1 cellular context compared by ENCODE assay signal in genomic region chr1:89820423-89821321, GRCh38.
TF ChIP-seq lines count a peak whose summit lies in the region.

TSS of gene LRRC8D (plus strand) at chr1:89821032. CDS start at chr1:89933069, 112,037 bp downstream.

TF ChIP-seq in GM12878, 131 proteins besides CTCF, POLR2A, EP300 and RAD21 (continued from another document and continues in another):
- TF ChIP-seq SKIL (IDR thresholded peaks at IDR 0.05; ENCODE audit: low read depth, poor library complexity, severe bottlenecking) (no peak), NKRF (conservative IDR thresholded peaks at IDR 0.05) (peak; percentile 57), EZH2 (IDR thresholded peaks at IDR 0.05; ENCODE audit: borderline replicate concordance, control insufficient read depth, low read depth, low read length) (no peak), ZNF687 (IDR thresholded peaks at IDR 0.05) (peak; percentile 50), RBBP5 (conservative IDR thresholded peaks at IDR 0.05) (no peak), CREB1 (IDR thresholded peaks at IDR 0.05; ENCODE audit: low read depth) (no peak), CHD1 (IDR thresholded peaks at IDR 0.05; ENCODE audit: low read depth, low read length) (no peak), ZBTB4 (CRISPR knock-in tag; IDR thresholded peaks at IDR 0.05) (no peak), POU2F2 (IDR thresholded peaks at IDR 0.05; ENCODE audit: borderline replicate concordance, low read depth, low read length) (no peak), SP1 (IDR thresholded peaks at IDR 0.05; ENCODE audit: low read depth, low read length) (peak; percentile 25), TBL1XR1 (IDR thresholded peaks at IDR 0.05; ENCODE audit: low read depth, low read length) (no peak), ZZZ3 (IDR thresholded peaks at IDR 0.05; ENCODE audit: control insufficient read depth, insufficient read length, low read depth) (no peak), BHLHE40 (IDR thresholded peaks at IDR 0.05; ENCODE audit: borderline replicate concordance in 1 of 2, low read depth in 2 of 2, low read length in 1 of 2) (peak; percentile 78 to 95; a peak in 3 of 4 replicates), SMC3 (IDR thresholded peaks at IDR 0.05; ENCODE audit: borderline replicate concordance, low read length) (no peak), NFIC (IDR thresholded peaks at IDR 0.05; ENCODE audit: low read depth, low read length) (no peak), RCOR1 (conservative IDR thresholded peaks at IDR 0.05; ENCODE audit: low read depth, low read length) (no peak), ZNF274 (IDR thresholded peaks at IDR 0.05; ENCODE audit: insufficient read depth, insufficient read length) (no peak), E2F4 (IDR thresholded peaks at IDR 0.05; ENCODE audit: low read depth, low read length) (no peak), ZSCAN29 (IDR thresholded peaks at IDR 0.05) (0 out of 2 replicates have a peak, but pooled peaks have one; percentile 53), FOS (IDR thresholded peaks at IDR 0.05; ENCODE audit: borderline replicate concordance, extremely low read depth, insufficient read length) (no peak), NBN (IDR thresholded peaks at IDR 0.05) (no peak), CREM (IDR thresholded peaks at IDR 0.05; ENCODE audit: low read depth) (no peak), SUZ12 (IDR thresholded peaks at IDR 0.05; ENCODE audit: unreplicated experiment) (no peak), POLR2AphosphoS2 (IDR thresholded peaks at IDR 0.05; ENCODE audit: low read depth, low read length) (no peak), SREBF2 (IDR thresholded peaks at IDR 0.05; ENCODE audit: low read length) (no peak), LARP7 (IDR thresholded peaks at IDR 0.05) (peak; percentile 95; the same call in 1 of the 2 replicates), IRF4 (IDR thresholded peaks at IDR 0.05; ENCODE audit: low read depth, low read length) (no peak), PML (IDR thresholded peaks at IDR 0.05; ENCODE audit: low read length) (no peak), STAT3 (IDR thresholded peaks at IDR 0.05; ENCODE audit: low read depth, low read length) (no peak), ZNF207 (IDR thresholded peaks at IDR 0.05; ENCODE audit: borderline replicate concordance) (no peak), TCF12 (IDR thresholded peaks at IDR 0.05; ENCODE audit: low read depth, low read length) (0 out of 2 replicates have a peak, but pooled peaks have one; percentile 38), NR2F1 (conservative IDR thresholded peaks at IDR 0.05) (no peak; the same call in 1 of the 2 replicates), KLF5 (IDR thresholded peaks at IDR 0.05; ENCODE audit: partially characterized antibody) (peak; percentile 39), WRNIP1 (IDR thresholded peaks at IDR 0.05; ENCODE audit: borderline replicate concordance, low read depth, low read length) (no peak), TARDBP (IDR thresholded peaks at IDR 0.05; ENCODE audit: borderline replicate concordance) (no peak), HDAC2 (IDR thresholded peaks at IDR 0.05) (no peak), RB1 (IDR thresholded peaks at IDR 0.05; ENCODE audit: borderline replicate concordance) (no peak), CHD2 (IDR thresholded peaks at IDR 0.05; ENCODE audit: borderline replicate concordance, low read depth, low read length) (no peak), ASH2L (IDR thresholded peaks at IDR 0.05; ENCODE audit: borderline replicate concordance, low read depth) (0 out of 2 replicates have a peak, but pooled peaks have one; percentile 42), IRF3 (IDR thresholded peaks at IDR 0.05) (no peak; the same call in 1 of the 2 replicates), ZBED1 (IDR thresholded peaks at IDR 0.05; ENCODE audit: borderline replicate concordance) (no peak)
- TF ChIP-seq, protein P1, sequence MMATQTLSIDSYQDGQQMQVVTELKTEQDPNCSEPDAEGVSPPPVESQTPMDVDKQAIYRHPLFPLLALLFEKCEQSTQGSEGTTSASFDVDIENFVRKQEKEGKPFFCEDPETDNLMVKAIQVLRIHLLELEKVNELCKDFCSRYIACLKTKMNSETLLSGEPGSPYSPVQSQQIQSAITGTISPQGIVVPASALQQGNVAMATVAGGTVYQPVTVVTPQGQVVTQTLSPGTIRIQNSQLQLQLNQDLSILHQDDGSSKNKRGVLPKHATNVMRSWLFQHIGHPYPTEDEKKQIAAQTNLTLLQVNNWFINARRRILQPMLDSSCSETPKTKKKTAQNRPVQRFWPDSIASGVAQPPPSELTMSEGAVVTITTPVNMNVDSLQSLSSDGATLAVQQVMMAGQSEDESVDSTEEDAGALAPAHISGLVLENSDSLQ (IDR thresholded peaks at IDR 0.05) = no peak
- TF ChIP-seq, protein P2, sequence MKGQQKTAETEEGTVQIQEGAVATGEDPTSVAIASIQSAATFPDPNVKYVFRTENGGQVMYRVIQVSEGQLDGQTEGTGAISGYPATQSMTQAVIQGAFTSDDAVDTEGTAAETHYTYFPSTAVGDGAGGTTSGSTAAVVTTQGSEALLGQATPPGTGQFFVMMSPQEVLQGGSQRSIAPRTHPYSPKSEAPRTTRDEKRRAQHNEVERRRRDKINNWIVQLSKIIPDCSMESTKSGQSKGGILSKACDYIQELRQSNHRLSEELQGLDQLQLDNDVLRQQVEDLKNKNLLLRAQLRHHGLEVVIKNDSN (IDR thresholded peaks at IDR 0.05; ENCODE audit: borderline replicate concordance, extremely low read length, insufficient read depth, low read depth, low read length) = peak; percentile 87
- TF ChIP-seq, protein P3, sequence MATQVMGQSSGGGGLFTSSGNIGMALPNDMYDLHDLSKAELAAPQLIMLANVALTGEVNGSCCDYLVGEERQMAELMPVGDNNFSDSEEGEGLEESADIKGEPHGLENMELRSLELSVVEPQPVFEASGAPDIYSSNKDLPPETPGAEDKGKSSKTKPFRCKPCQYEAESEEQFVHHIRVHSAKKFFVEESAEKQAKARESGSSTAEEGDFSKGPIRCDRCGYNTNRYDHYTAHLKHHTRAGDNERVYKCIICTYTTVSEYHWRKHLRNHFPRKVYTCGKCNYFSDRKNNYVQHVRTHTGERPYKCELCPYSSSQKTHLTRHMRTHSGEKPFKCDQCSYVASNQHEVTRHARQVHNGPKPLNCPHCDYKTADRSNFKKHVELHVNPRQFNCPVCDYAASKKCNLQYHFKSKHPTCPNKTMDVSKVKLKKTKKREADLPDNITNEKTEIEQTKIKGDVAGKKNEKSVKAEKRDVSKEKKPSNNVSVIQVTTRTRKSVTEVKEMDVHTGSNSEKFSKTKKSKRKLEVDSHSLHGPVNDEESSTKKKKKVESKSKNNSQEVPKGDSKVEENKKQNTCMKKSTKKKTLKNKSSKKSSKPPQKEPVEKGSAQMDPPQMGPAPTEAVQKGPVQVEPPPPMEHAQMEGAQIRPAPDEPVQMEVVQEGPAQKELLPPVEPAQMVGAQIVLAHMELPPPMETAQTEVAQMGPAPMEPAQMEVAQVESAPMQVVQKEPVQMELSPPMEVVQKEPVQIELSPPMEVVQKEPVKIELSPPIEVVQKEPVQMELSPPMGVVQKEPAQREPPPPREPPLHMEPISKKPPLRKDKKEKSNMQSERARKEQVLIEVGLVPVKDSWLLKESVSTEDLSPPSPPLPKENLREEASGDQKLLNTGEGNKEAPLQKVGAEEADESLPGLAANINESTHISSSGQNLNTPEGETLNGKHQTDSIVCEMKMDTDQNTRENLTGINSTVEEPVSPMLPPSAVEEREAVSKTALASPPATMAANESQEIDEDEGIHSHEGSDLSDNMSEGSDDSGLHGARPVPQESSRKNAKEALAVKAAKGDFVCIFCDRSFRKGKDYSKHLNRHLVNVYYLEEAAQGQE (IDR thresholded peaks at IDR 0.05; ENCODE audit: low read depth, low read length) = no peak
